Comparison of ENCODE assay signal across 8 cellular contexts in genomic region chr22:21865041-21865440, GRCh38. TPM values are rescaled to one million over a fixed set of nuclear protein-coding genes. Genes with fewer than 3 reads are reported as not detected.
A peak's percentile ranks its signal among the peaks of the same experiment; 100 is the strongest.
DNase-seq lines count a peak whose midpoint lies in the region; ATAC-seq and TF ChIP-seq lines count a peak whose summit lies in the region.

No MANE protein-coding gene starts in this region.

- no peak overlapping the region for H3K9ac ChIP-seq in HUES6 (ENCODE audit: low read length)

- H3K27me3 ChIP-seq in HUES6 (ENCODE audit: control insufficient read depth, insufficient read depth, low read length) (no peaks in the 10 kb centered on the region), lung (ENCODE audit: control insufficient read depth, insufficient read depth) (no peaks in the 10 kb centered on the region)

- ATAC-seq in lung (ENCODE audit: insufficient read depth, low FRiP score) (no peak), GM19023 (IDR thresholded peaks at IDR 0.05; ENCODE audit: unreplicated experiment) (no peak), HG03520 (IDR thresholded peaks at IDR 0.05; ENCODE audit: unreplicated experiment) (no peak)

- DNase-seq in CD1c-positive myeloid dendritic cell (ENCODE audit: extremely low spot score) (peak; percentile 38), amniotic stem cell (lab: John Stamatoyannopoulos, UW) (peak; percentile 85), lung (ENCODE audit: low spot score) (peak; percentile 42), NCI-H2196 (lab: John Stamatoyannopoulos, UW; ENCODE audit: unreplicated experiment) (no peak), iPS-NIHi7 (ENCODE audit: extremely low spot score) (no peak)

- H3K27ac ChIP-seq in HUES6 (ENCODE audit: low read depth, low read length) (no peak overlapping the region), lung (ENCODE audit: low read depth in 1 of 2, low read length in 1 of 2) (no peak overlapping the region)

- no peak for TF ChIP-seq CTCF in lung (IDR thresholded peaks at IDR 0.05; ENCODE audit: control extremely low read depth, extremely low read depth)

- H3K4me1 ChIP-seq in HUES6 (ENCODE audit: control insufficient read depth, insufficient read depth, low read length) (peaks cover 33% of the 10 kb centered on the region), lung (ENCODE audit: control insufficient read depth in 2 of 2, insufficient read depth in 2 of 2, low read length in 2 of 2) (peaks cover 8 to 30% of the 10 kb centered on the region in 2 donors)

- H3K36me3 ChIP-seq in HUES6 (ENCODE audit: control insufficient read depth, insufficient read depth, low read length) (no peaks in the 10 kb centered on the region), lung (ENCODE audit: control insufficient read depth in 2 of 2, insufficient read depth in 2 of 2, low read length in 2 of 2) (no peaks in the 10 kb centered on the region)

- WGBS in lung, 2 donors, result 21 to 32% methylated on average over 3 of the region's 3 CpGs

- H3K4me3 ChIP-seq in HUES6 (ENCODE audit: low read depth, low read length), result peak overlapping the region; percentile 99
- H3K4me3 ChIP-seq in lung, result no peak overlapping the region

- H3K9me3 ChIP-seq in HUES6 (ENCODE audit: control insufficient read depth, insufficient read depth, low read depth, low read length) (no peaks in the 10 kb centered on the region), lung (ENCODE audit: control insufficient read depth in 2 of 2, insufficient read depth in 1 of 2, low read length in 1 of 2) (no peaks in the 10 kb centered on the region)

RNA-seq across cellular contexts. Expression of gene MAPK1, which starts 2.4 kb away (rescaled TPM):
- total RNA-seq in lung, result 100 to 1,000 TPM in 1 of 2 donors, 10 to 100 TPM in 1; 73.8 to 154 TPM
- 10 to 100 TPM; 16.3 to 34.7 TPM for polyA plus RNA-seq in lung

Comparison
In these comparisons a context has a peak if more than half of its experiments do, and no peak if none do; other contexts are left out.
1. DNase-seq: peak in CD1c-positive myeloid dendritic cell (single experiment), amniotic stem cell (single experiment) and lung (single experiment); none in NCI-H2196 (single experiment) and iPS-NIHi7 (single experiment).